In genomic region chr21:29860346-29860745, GRCh38 we compare ENCODE assay signal across 23 cellular contexts.
"Had no signal": no experiment of that assay in that cellular context is flagged by ENCODE, and none has a peak within 500 bp of the region (broad histone marks: within the 10 kb centered on the region; RNA-seq: fewer than 3 reads in every experiment).

No MANE protein-coding gene starts in this region.

- H3K4me2 ChIP-seq: SK-N-SH had no signal

- H3K9me2 ChIP-seq: SK-N-SH had no signal

- H3K9me3 ChIP-seq: MG63, SK-N-SH had no signal

- H3K27ac ChIP-seq: HL-60, RWPE1 had no signal

- H3K4me3 ChIP-seq: MG63 had no signal

- ATAC-seq: Panc1, PC-3 had no signal

- H3K27me3 ChIP-seq: MG63 had no signal

- H3K36me3 ChIP-seq: MG63 had no signal

- DNase-seq: IMR-90, Karpas-422, KG1, MG63, NCI-H1092, NCI-H1105 treated with DMSO at 0.1 percent for 48 hours, NCI-H1417 treated with DMSO at 0.1 percent for 48 hours, NCI-H146, NCI-H1694 treated with DMSO at 0.1 percent for 48 hours, NCI-H1930, NCI-H2081, NCI-H2107, NCI-H2227 treated with DMSO at 0.1 percent for 48 hours, NCI-H524, NCI-H526 treated with DMSO at 0.1 percent for 48 hours, NCI-H774, PC-3, SHP77, SK-N-SH had no signal

- FAIRE-seq: HTR-8/SVneo had no signal
